In the genomic region with DNA sequence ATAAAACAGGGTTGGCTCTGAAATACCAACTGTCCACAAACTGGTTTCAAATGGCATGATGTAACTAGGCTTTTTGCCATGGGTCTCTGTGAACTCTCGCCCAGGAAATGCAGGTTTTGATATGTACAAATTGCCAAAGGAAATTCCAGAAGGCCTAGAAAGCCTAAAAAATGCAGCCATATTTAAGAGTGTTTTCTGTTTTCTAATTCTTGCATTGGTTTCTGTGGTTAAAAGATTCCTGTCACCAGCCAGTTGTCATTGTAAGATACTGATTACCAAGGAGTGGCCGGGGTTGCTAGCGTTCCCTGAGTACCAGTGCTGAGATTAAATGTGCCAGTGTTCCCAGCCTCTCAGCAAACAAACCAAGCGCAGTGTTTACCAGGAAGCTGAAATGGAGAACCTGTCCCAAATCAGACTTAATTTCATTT, we compare ENCODE assay signal across 10 cellular contexts. TPM values are rescaled to one million over a fixed set of nuclear protein-coding genes. Genes with fewer than 3 reads are reported as not detected.
DNase-seq lines count a peak whose midpoint lies in the region; ATAC-seq and TF ChIP-seq lines count a peak whose summit lies in the region.
"Had no signal": no experiment of that assay in that cellular context is flagged by ENCODE, and none has a peak within 500 bp of the region (broad histone marks: within the 10 kb centered on the region; RNA-seq: fewer than 3 reads in every experiment).

No MANE protein-coding gene starts in this region.

- no peaks in the 10 kb centered on the region for H3K4me1 ChIP-seq in colonic mucosa
- peaks cover 0 to 4% of the 10 kb centered on the region in 2 donors for H3K4me1 ChIP-seq in left lung
- H3K4me1 ChIP-seq in hepatocyte (ENCODE audit: insufficient read depth) = no peaks in the 10 kb centered on the region

- ATAC-seq in left lung (peak; percentile 91), HG03108 (IDR thresholded peaks at IDR 0.05; ENCODE audit: unreplicated experiment) (no peak), GM19395 (IDR thresholded peaks at IDR 0.05; ENCODE audit: unreplicated experiment) (no peak)

- H3K9ac ChIP-seq in colonic mucosa (ENCODE audit: low read depth in 2 of 2, low read length in 2 of 2) = no peak overlapping the region

- H4K20me1 ChIP-seq in hepatocyte (ENCODE audit: insufficient read depth, poor library complexity, severe bottlenecking) = no peaks in the 10 kb centered on the region

- peak; percentile 69 for DNase-seq in A172 (ENCODE audit: low spot score)
- peak; percentile 62 for DNase-seq in LNCaP clone FGC (ENCODE audit: low read depth)
- DNase-seq in colonic mucosa = peak; percentile 27
- no peak for DNase-seq in left lung
- DNase-seq in hepatocyte (ENCODE audit: low spot score) = no peak
- DNase-seq in middle frontal gyrus (ENCODE audit: extremely low spot score, low spot score) = no peak
- DNase-seq: activated CD4-positive, alpha-beta memory T cell treated with anti-CD3 and anti-CD28 coated beads for 36 hours; NCI-H345 had no signal

- 58% methylated on average over 4 of the region's 4 CpGs for WGBS in hepatocyte (ENCODE audit: low lambda C conversion rate, missing lambda C conversion rate)

- TF ChIP-seq CTCF in LNCaP clone FGC (IDR thresholded peaks at IDR 0.05; ENCODE audit: control insufficient read depth, extremely low read depth, insufficient read depth) (no peak), colonic mucosa (IDR thresholded peaks at IDR 0.05) (no peak), left lung (IDR thresholded peaks at IDR 0.05) (no peak), hepatocyte (IDR thresholded peaks at IDR 0.05; ENCODE audit: poor library complexity) (no peak)

- H3K79me2 ChIP-seq in hepatocyte = no peaks in the 10 kb centered on the region

- H3K9me3 ChIP-seq in colonic mucosa (no peaks in the 10 kb centered on the region), left lung (no peaks in the 10 kb centered on the region), hepatocyte (ENCODE audit: low read depth) (no peaks in the 10 kb centered on the region)

- H3K4me3 ChIP-seq in LNCaP clone FGC (ENCODE audit: low read depth, low read length) (no peak overlapping the region), colonic mucosa (no peak overlapping the region), left lung (no peak overlapping the region), hepatocyte (no peak overlapping the region)

- H3K27ac ChIP-seq in colonic mucosa = no peak overlapping the region
- peak overlapping the region in 1 of 2 donors; percentile 2 for H3K27ac ChIP-seq in left lung
- H3K27ac ChIP-seq in hepatocyte = no peak overlapping the region

- no peak overlapping the region for H3K4me2 ChIP-seq in hepatocyte

- no peak overlapping the region for H2AFZ ChIP-seq in hepatocyte

- H3K36me3 ChIP-seq in colonic mucosa (no peaks in the 10 kb centered on the region), left lung (no peaks in the 10 kb centered on the region), hepatocyte (replicated peaks; ENCODE audit: insufficient read depth, low read depth) (no peaks in the 10 kb centered on the region)

- no peaks in the 10 kb centered on the region for H3K9me2 ChIP-seq in hepatocyte (replicated peaks; ENCODE audit: insufficient read depth)

- H3K27me3 ChIP-seq in colonic mucosa (no peaks in the 10 kb centered on the region), left lung (no peaks in the 10 kb centered on the region), hepatocyte (no peaks in the 10 kb centered on the region)

- intact Hi-C loops in colonic mucosa (cut with DNase I) (no loop called here), left lung (cut with DNase I) (no loop called here)

RNA-seq across cellular contexts. Expression of a gene that starts 53.9 kb away (rescaled TPM):
- 9.3 and 14.2 TPM in 2 replicates for total RNA-seq in A172 (2014; rRNA removed; shearing (Covaris generic))
- total RNA-seq in colonic mucosa = 10 to 100 TPM; 28.0 to 77.4 TPM
- 10 to 100 TPM; 36.5 to 50.8 TPM for total RNA-seq in left lung
- 52.1 and 56.5 TPM in 2 replicates for total RNA-seq in hepatocyte
- polyA plus RNA-seq in hepatocyte = 43.4 and 60.0 TPM in 2 replicates
- total RNA-seq: activated CD4-positive, alpha-beta memory T cell treated with anti-CD3 and anti-CD28 coated beads for 36 hours had no signal

Comparison
In these comparisons a context has a peak if more than half of its experiments do, and no peak if none do; other contexts are left out.
1. DNase-seq: peak in A172 (single experiment), LNCaP clone FGC (single experiment) and colonic mucosa (single experiment); none in left lung (0 of 2), hepatocyte (single experiment) and middle frontal gyrus (single experiment).